In genomic region chr6:139028658-139029469, GRCh38 we compare ENCODE assay signal across 8 cellular contexts. TPM values are rescaled to one million over a fixed set of nuclear protein-coding genes. Genes with fewer than 3 reads are reported as not detected.
DNase-seq lines count a peak whose midpoint lies in the region; ATAC-seq, FAIRE-seq and TF ChIP-seq lines count a peak whose summit lies in the region.

TSS of gene ABRACL (plus strand) at chr6:139028745. CDS start at chr6:139034161, 5,416 bp downstream.

- H3K36me3 ChIP-seq in ACC112 (ENCODE audit: insufficient read depth, low read length) (no peaks in the 10 kb centered on the region), HepG2 (replicated peaks in 1 of 2; ENCODE audit: control insufficient read depth in 1 of 2, insufficient read depth in 2 of 2, low read length in 2 of 2) (no peaks in the 10 kb centered on the region)

- no peaks in the 10 kb centered on the region for H3K27me3 Mint-ChIP-seq in activated CD4-positive, alpha-beta T cell treated with anti-CD3 and anti-CD28 coated beads, Interleukin-2, amount 10 ng/mL, durations not matched to agents 24 days and 14 days

- DNase-seq in NCI-H446 treated with DMSO at 0.1 percent for 48 hours (lab: John Stamatoyannopoulos, UW) (peak; percentile 15), dedifferentiated amniotic fluid mesenchymal stem cell (ENCODE audit: extremely low spot score) (peak; percentile 16), HepG2 (ENCODE audit: low spot score) (no peak)
- peak; percentile 94 for DNase-seq in activated CD4-positive, alpha-beta T cell treated with anti-CD3 and anti-CD28 coated beads, Interleukin-2, amount 10 ng/mL, durations not matched to agents 24 days and 14 days
- DNase-seq in stimulated activated CD4-positive, alpha-beta T cell treated with anti-CD3 and anti-CD28 coated beads, Interleukin-4, amount 100 ng/mL, for 1 hour = peak; percentile 84

- peak within 1 kb of the TSS; percentile 71 for H2AFZ ChIP-seq in ACC112 (ENCODE audit: low read length, unreplicated experiment)
- peak within 1 kb of the TSS; percentile 57 for H2AFZ ChIP-seq in HepG2 (ENCODE audit: low read length)

- H3K4me1 ChIP-seq in ACC112 (ENCODE audit: control insufficient read depth, insufficient read depth, low read length, unreplicated experiment) = peaks cover 13% of the 10 kb centered on the region
- H3K4me1 ChIP-seq in HepG2 (ENCODE audit: insufficient read depth, low read length) = peaks cover 19% of the 10 kb centered on the region

- intact Hi-C loops in activated CD4-positive, alpha-beta T cell treated with anti-CD3 and anti-CD28 coated beads, Interleukin-2, amount 10 ng/mL, durations not matched to agents 24 days and 14 days (cut with micrococcal nuclease) = loop anchor here (1.0 to 10.0 kb wide), 8 partner anchors 41 to 346 kb away; partner anchors contain the start of genes CITED2, HECA and REPS1
- intact Hi-C loops in HepG2 (cut with micrococcal nuclease; ENCODE audit: unreplicated experiment) = no loop called here

- H3K4me1 Mint-ChIP-seq in activated CD4-positive, alpha-beta T cell treated with anti-CD3 and anti-CD28 coated beads, Interleukin-2, amount 10 ng/mL, durations not matched to agents 24 days and 14 days = peaks cover 21% of the 10 kb centered on the region

- ATAC-seq in GM18867 (IDR thresholded peaks at IDR 0.05; ENCODE audit: unreplicated experiment) (peak; percentile 64), HG03103 (IDR thresholded peaks at IDR 0.05; ENCODE audit: low read depth, unreplicated experiment) (peak; percentile 60), HepG2 (peak; percentile 88)

- H3K9me3 Mint-ChIP-seq in activated CD4-positive, alpha-beta T cell treated with anti-CD3 and anti-CD28 coated beads, Interleukin-2, amount 10 ng/mL, durations not matched to agents 24 days and 14 days = no peaks in the 10 kb centered on the region

- no peaks in the 10 kb centered on the region for H3K27me3 ChIP-seq in ACC112 (ENCODE audit: insufficient read depth, low read length)
- peaks cover 2 to 28% of the 10 kb centered on the region in 2 experiments for H3K27me3 ChIP-seq in HepG2 (ENCODE audit: control insufficient read depth in 1 of 2, insufficient read depth in 2 of 2, low read length in 2 of 2)

- H3K4me2 ChIP-seq in HepG2 (ENCODE audit: low read depth, low read length) = peak within 1 kb of the TSS; percentile 95

- in situ Hi-C loops in HepG2 (cut with HindIII; ENCODE audit: extremely low pct_ligation_motif_present, low pct_unique_long_range_greater_than_20kb) = no loop called here

- no TSS peak for BruUV-seq in HepG2 (replicated peaks; lab: Mats Ljungman, UMichigan)

- H3K4me3 Mint-ChIP-seq in activated CD4-positive, alpha-beta T cell treated with anti-CD3 and anti-CD28 coated beads, Interleukin-2, amount 10 ng/mL, durations not matched to agents 24 days and 14 days = no peak within 1 kb of the TSS

- TF ChIP-seq CTCF in HepG2 (CRISPR knock-in tag; IDR thresholded peaks at IDR 0.05) = no peak

- WGBS in HepG2 (ENCODE audit: low lambda C conversion rate) = 2% methylated on average over 30 of the region's 77 CpGs

- H3K27ac Mint-ChIP-seq in activated CD4-positive, alpha-beta T cell treated with anti-CD3 and anti-CD28 coated beads, Interleukin-2, amount 10 ng/mL, durations not matched to agents 24 days and 14 days = peak within 1 kb of the TSS; percentile 85

- H3K4me3 ChIP-seq in ACC112 (ENCODE audit: low read depth, low read length) (peak within 1 kb of the TSS; percentile 89), HepG2 (replicated peaks in 1 of 3; ENCODE audit: insufficient read depth in 1 of 3, low read depth in 2 of 3, low read length in 3 of 3) (peak within 1 kb of the TSS; percentile 68 to 81 (median 72))

- POLR2A ChIA-PET in HepG2 (lab: Yijun Ruan, JAX) = no interaction called here

- peaks cover 10% of the 10 kb centered on the region for H3K36me3 Mint-ChIP-seq in activated CD4-positive, alpha-beta T cell treated with anti-CD3 and anti-CD28 coated beads, Interleukin-2, amount 10 ng/mL, durations not matched to agents 24 days and 14 days (ENCODE audit: low read depth)

- no peaks in the 10 kb centered on the region for H3K9me3 ChIP-seq in HepG2 (ENCODE audit: low read length)

- H3K27ac ChIP-seq in ACC112 (ENCODE audit: low read depth, low read length) = peak within 1 kb of the TSS; percentile 30; the same call in 1 of the 2 replicates
- H3K27ac ChIP-seq in HepG2 (ENCODE audit: extremely low read length, insufficient read depth, low read length) = no peak within 1 kb of the TSS

- peaks cover 20% of the 10 kb centered on the region for H3K79me2 ChIP-seq in ACC112 (ENCODE audit: control insufficient read depth, insufficient read depth, low read length, unreplicated experiment)
- no peaks in the 10 kb centered on the region for H3K79me2 ChIP-seq in HepG2 (ENCODE audit: insufficient read depth, low read length)

- no peaks in the 10 kb centered on the region for H4K20me1 ChIP-seq in HepG2 (ENCODE audit: insufficient read depth, low read length)

- CTCF ChIA-PET in HepG2 (lab: Yijun Ruan, JAX; ENCODE audit: low intra/inter-chr PET ratio, low total read pairs) = no interaction called here

- H3K9ac ChIP-seq in HepG2 (ENCODE audit: insufficient read depth, low read depth, low read length) = peak within 1 kb of the TSS; percentile 51

- TF ChIP-seq RAD21 in HepG2 (CRISPR knock-in tag; IDR thresholded peaks at IDR 0.05) = no peak

- FAIRE-seq in HepG2 (lab: Jason Lieb, UNC) = no peak

- TF ChIP-seq EP300 in HepG2 (IDR thresholded peaks at IDR 0.05; ENCODE audit: low read depth in 2 of 2, low read length in 2 of 2) (no peak), HepG2 (CRISPR knock-in tag; IDR thresholded peaks at IDR 0.05; ENCODE audit: borderline replicate concordance) (no peak)

- TF ChIP-seq POLR2A in HepG2 (IDR thresholded peaks at IDR 0.05; ENCODE audit: insufficient read depth in 1 of 2, low read depth in 2 of 2, low read length in 2 of 2) = 0 out of 4 replicates have a peak, but pooled peaks of 1 of the 2 experiments have one; percentile 20

TF ChIP-seq in HepG2, 621 proteins besides CTCF, POLR2A, EP300 and RAD21 (continues in another document):
- TF ChIP-seq MEIS1 (CRISPR knock-in tag; IDR thresholded peaks at IDR 0.05; ENCODE audit: borderline replicate concordance) = 0 out of 2 replicates have a peak, but pooled peaks have one; percentile 62
- 0 out of 2 replicates have a peak, but pooled peaks have one; percentile 17 for TF ChIP-seq PRDM15 (CRISPR knock-in tag; IDR thresholded peaks at IDR 0.05)

RNA-seq across cellular contexts. Expression of gene ABRACL, which starts in this region (rescaled TPM):
- 131 and 134 TPM in 2 replicates for total RNA-seq in activated CD4-positive, alpha-beta T cell treated with anti-CD3 and anti-CD28 coated beads, Interleukin-2, amount 10 ng/mL, durations not matched to agents 24 days and 14 days
- 5.4 and 7.6 TPM in 2 replicates for total RNA-seq in HepG2 (2016; rRNA removed; fragmentation: Illumina TruSeq; extraction: Trizol)
- 2.0 and 2.1 TPM in 2 replicates for total RNA-seq in HepG2 (2016; cell fraction: cytosol; rRNA removed; fragmentation: Illumina TruSeq; extraction: Trizol; ENCODE audit: low read depth)
- 5.5 and 7.4 TPM in 2 replicates for total RNA-seq in HepG2 (2016; cell fraction: insoluble cytoplasmic fraction; rRNA removed; fragmentation: Illumina TruSeq; extraction: Trizol)
- total RNA-seq in HepG2 (2016; cell fraction: membrane; rRNA removed; fragmentation: Illumina TruSeq; extraction: Trizol) = 2.3 and 3.2 TPM in 2 replicates
- 1.9 and 3.0 TPM in 2 replicates for total RNA-seq in HepG2 (2016; cell fraction: nucleus; rRNA removed; fragmentation: Illumina TruSeq; extraction: Trizol)
- polyA plus RNA-seq in HepG2 (2011; rRNA removed) = 0.82 and 1.4 TPM in 2 replicates
- polyA plus RNA-seq in HepG2 (2011; cell fraction: cytosol; rRNA removed) = 0.78 and 1.9 TPM in 2 replicates
- 0.29 and 0.42 TPM in 2 replicates for polyA plus RNA-seq in HepG2 (2011; cell fraction: nucleus; rRNA removed)
- polyA plus RNA-seq in HepG2 (2012) = 0.99 and 1.1 TPM in 2 replicates
- 2.0 and 3.1 TPM in 2 replicates for polyA plus RNA-seq in HepG2 (2016; cell fraction: cytosol; fragmentation: Illumina TruSeq; extraction: Trizol; ENCODE audit: low read depth)
- polyA plus RNA-seq in HepG2 (2016; cell fraction: insoluble cytoplasmic fraction; fragmentation: Illumina TruSeq; extraction: Trizol; ENCODE audit: low read depth) = 9.1 and 11.4 TPM in 2 replicates
- polyA plus RNA-seq in HepG2 (2016; cell fraction: membrane; fragmentation: Illumina TruSeq; extraction: Trizol; ENCODE audit: low read depth) = 3.2 and 4.1 TPM in 2 replicates
- polyA plus RNA-seq in HepG2 (2016; cell fraction: nucleus; fragmentation: Illumina TruSeq; extraction: Trizol; ENCODE audit: insufficient read depth, low read depth) = 2.5 and 4.0 TPM in 2 replicates
- 1.0 TPM in 1 of 2 replicates, not detected in the other for polyA minus RNA-seq in HepG2 (2011; rRNA and poly(A)+ RNA removed; ENCODE audit: low replicate concordance)
- polyA minus RNA-seq in HepG2 (2011; cell fraction: cytosol; rRNA and poly(A)+ RNA removed) = not detected in 2 replicates
- polyA minus RNA-seq in HepG2 (2011; cell fraction: nucleus; rRNA and poly(A)+ RNA removed) = 0.77 TPM in 1 of 2 replicates, not detected in the other

Comparison
In these comparisons a context has a peak if more than half of its experiments do, and no peak if none do; other contexts are left out.
1. RNA of gene ABRACL (total RNA-seq): 131 to 134 TPM in activated CD4-positive, alpha-beta T cell treated with anti-CD3 and anti-CD28 coated beads, Interleukin-2, amount 10 ng/mL, durations not matched to agents 24 days and 14 days; 1.9 to 7.6 TPM in HepG2; every median in the first group is over 10 times any median in the second.
2. Peak in every context shown above with its lines, with median percentiles within 50 percentile points of each other: ATAC-seq.